Comparison of ENCODE assay signal across 1 cellular context in genomic region chr10:68560201-68560915, GRCh38.
A peak's percentile ranks its signal among the peaks of the same experiment; 100 is the strongest.
TF ChIP-seq lines count a peak whose summit lies in the region.

Gene TET1, plus strand, starts transcription at chr10:68560337. Its CDS starts 12,002 bp downstream, at chr10:68572339.

TF ChIP-seq in HepG2, 621 proteins besides CTCF, POLR2A, EP300 and RAD21 (continued from another document and continues in another):
- peak; percentile 58 for TF ChIP-seq YY1 (IDR thresholded peaks at IDR 0.05; ENCODE audit: insufficient read depth, insufficient replicate concordance, low read depth, low read length)
- TF ChIP-seq MEIS1 (CRISPR knock-in tag; IDR thresholded peaks at IDR 0.05; ENCODE audit: borderline replicate concordance), result 0 out of 2 replicates have a peak, but pooled peaks have one; percentile 36
- no peak for TF ChIP-seq MLLT10 (CRISPR knock-in tag; IDR thresholded peaks at IDR 0.05)
- peak; percentile 41; the same call in 1 of the 2 replicates for TF ChIP-seq HMG20A (CRISPR knock-in tag; IDR thresholded peaks at IDR 0.05; ENCODE audit: borderline replicate concordance)
- no peak for TF ChIP-seq ISX (CRISPR knock-in tag; conservative IDR thresholded peaks at IDR 0.05)
- TF ChIP-seq ZNF747 (CRISPR knock-in tag; IDR thresholded peaks at IDR 0.05; ENCODE audit: borderline replicate concordance), result peak; percentile 79; the same call in 1 of the 2 replicates
- TF ChIP-seq ZBTB37 (CRISPR knock-in tag; IDR thresholded peaks at IDR 0.05), result no peak
- peak; percentile 42; the same call in 1 of the 2 replicates for TF ChIP-seq ZNF850 (CRISPR knock-in tag; conservative IDR thresholded peaks at IDR 0.05)
- no peak for TF ChIP-seq TERF1 (CRISPR knock-in tag; IDR thresholded peaks at IDR 0.05)
- peak; percentile 40 for TF ChIP-seq RXRB (CRISPR knock-in tag; IDR thresholded peaks at IDR 0.05; ENCODE audit: borderline replicate concordance)
- TF ChIP-seq ETV6 (CRISPR knock-in tag; conservative IDR thresholded peaks at IDR 0.05), result no peak; the same call in 1 of the 2 replicates
- TF ChIP-seq ZNF777 (CRISPR knock-in tag; IDR thresholded peaks at IDR 0.05), result peak; percentile 96
- TF ChIP-seq FOXM1 (CRISPR knock-in tag; IDR thresholded peaks at IDR 0.05), result no peak
- TF ChIP-seq ZFX (CRISPR knock-in tag; IDR thresholded peaks at IDR 0.05; ENCODE audit: low read depth), result peak; percentile 88
- peak; percentile 62; the same call in 1 of the 2 replicates for TF ChIP-seq SMAD1 (CRISPR knock-in tag; IDR thresholded peaks at IDR 0.05; ENCODE audit: borderline replicate concordance, low read depth)
- TF ChIP-seq ZNF790 (CRISPR knock-in tag; IDR thresholded peaks at IDR 0.05; ENCODE audit: borderline replicate concordance), result no peak
- peak; percentile 84 for TF ChIP-seq RBM39 (IDR thresholded peaks at IDR 0.05; ENCODE audit: low read depth, low read length, poor library complexity, severe bottlenecking)
- no peak for TF ChIP-seq ZNF644 (CRISPR knock-in tag; IDR thresholded peaks at IDR 0.05; ENCODE audit: low read depth)
- TF ChIP-seq, protein P1, sequence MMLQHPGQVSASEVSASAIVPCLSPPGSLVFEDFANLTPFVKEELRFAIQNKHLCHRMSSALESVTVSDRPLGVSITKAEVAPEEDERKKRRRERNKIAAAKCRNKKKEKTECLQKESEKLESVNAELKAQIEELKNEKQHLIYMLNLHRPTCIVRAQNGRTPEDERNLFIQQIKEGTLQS (CRISPR knock-in tag; IDR thresholded peaks at IDR 0.05), result no peak; the same call in 1 of the 2 replicates
- no peak for TF ChIP-seq MIER2 (CRISPR knock-in tag; IDR thresholded peaks at IDR 0.05)
- peak; percentile 68; the same call in 1 of the 2 replicates for TF ChIP-seq ZBTB4 (CRISPR knock-in tag; IDR thresholded peaks at IDR 0.05; ENCODE audit: borderline replicate concordance)
- TF ChIP-seq, protein P2, sequence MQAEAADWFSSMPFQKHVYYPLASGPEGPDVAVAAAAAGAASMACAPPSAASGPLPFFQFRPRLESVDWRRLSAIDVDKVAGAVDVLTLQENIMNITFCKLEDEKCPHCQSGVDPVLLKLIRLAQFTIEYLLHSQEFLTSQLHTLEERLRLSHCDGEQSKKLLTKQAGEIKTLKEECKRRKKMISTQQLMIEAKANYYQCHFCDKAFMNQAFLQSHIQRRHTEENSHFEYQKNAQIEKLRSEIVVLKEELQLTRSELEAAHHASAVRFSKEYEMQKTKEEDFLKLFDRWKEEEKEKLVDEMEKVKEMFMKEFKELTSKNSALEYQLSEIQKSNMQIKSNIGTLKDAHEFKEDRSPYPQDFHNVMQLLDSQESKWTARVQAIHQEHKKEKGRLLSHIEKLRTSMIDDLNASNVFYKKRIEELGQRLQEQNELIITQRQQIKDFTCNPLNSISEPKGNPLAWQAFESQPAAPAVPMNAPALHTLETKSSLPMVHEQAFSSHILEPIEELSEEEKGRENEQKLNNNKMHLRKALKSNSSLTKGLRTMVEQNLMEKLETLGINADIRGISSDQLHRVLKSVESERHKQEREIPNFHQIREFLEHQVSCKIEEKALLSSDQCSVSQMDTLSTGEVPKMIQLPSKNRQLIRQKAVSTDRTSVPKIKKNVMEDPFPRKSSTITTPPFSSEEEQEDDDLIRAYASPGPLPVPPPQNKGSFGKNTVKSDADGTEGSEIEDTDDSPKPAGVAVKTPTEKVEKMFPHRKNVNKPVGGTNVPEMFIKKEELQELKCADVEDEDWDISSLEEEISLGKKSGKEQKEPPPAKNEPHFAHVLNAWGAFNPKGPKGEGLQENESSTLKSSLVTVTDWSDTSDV (CRISPR knock-in tag; IDR thresholded peaks at IDR 0.05), result no peak; the same call in 1 of the 2 replicates
- no peak for TF ChIP-seq ZSCAN22 (CRISPR knock-in tag; IDR thresholded peaks at IDR 0.05)
- TF ChIP-seq SPEN (CRISPR knock-in tag; IDR thresholded peaks at IDR 0.05; ENCODE audit: low read depth), result peak; percentile 73; the same call in 1 of the 2 replicates
- 0 out of 2 replicates have a peak, but pooled peaks have one; percentile 27 for TF ChIP-seq CAMTA2 (CRISPR knock-in tag; IDR thresholded peaks at IDR 0.05; ENCODE audit: borderline replicate concordance)
- TF ChIP-seq KDM5B (CRISPR knock-in tag; IDR thresholded peaks at IDR 0.05; ENCODE audit: borderline replicate concordance), result peak; percentile 74
- TF ChIP-seq NCOR1 (IDR thresholded peaks at IDR 0.05; ENCODE audit: borderline replicate concordance, low read length), result no peak; the same call in 1 of the 2 replicates
- TF ChIP-seq PITX1 (CRISPR knock-in tag; IDR thresholded peaks at IDR 0.05), result peak; percentile 70
- TF ChIP-seq, protein P3, sequence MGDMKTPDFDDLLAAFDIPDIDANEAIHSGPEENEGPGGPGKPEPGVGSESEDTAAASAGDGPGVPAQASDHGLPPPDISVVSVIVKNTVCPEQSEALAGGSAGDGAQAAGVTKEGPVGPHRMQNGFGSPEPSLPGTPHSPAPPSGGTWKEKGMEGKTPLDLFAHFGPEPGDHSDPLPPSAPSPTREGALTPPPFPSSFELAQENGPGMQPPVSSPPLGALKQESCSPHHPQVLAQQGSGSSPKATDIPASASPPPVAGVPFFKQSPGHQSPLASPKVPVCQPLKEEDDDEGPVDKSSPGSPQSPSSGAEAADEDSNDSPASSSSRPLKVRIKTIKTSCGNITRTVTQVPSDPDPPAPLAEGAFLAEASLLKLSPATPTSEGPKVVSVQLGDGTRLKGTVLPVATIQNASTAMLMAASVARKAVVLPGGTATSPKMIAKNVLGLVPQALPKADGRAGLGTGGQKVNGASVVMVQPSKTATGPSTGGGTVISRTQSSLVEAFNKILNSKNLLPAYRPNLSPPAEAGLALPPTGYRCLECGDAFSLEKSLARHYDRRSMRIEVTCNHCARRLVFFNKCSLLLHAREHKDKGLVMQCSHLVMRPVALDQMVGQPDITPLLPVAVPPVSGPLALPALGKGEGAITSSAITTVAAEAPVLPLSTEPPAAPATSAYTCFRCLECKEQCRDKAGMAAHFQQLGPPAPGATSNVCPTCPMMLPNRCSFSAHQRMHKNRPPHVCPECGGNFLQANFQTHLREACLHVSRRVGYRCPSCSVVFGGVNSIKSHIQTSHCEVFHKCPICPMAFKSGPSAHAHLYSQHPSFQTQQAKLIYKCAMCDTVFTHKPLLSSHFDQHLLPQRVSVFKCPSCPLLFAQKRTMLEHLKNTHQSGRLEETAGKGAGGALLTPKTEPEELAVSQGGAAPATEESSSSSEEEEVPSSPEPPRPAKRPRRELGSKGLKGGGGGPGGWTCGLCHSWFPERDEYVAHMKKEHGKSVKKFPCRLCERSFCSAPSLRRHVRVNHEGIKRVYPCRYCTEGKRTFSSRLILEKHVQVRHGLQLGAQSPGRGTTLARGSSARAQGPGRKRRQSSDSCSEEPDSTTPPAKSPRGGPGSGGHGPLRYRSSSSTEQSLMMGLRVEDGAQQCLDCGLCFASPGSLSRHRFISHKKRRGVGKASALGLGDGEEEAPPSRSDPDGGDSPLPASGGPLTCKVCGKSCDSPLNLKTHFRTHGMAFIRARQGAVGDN (CRISPR knock-in tag; IDR thresholded peaks at IDR 0.05), result peak; percentile 81
- no peak for TF ChIP-seq MBD4 (IDR thresholded peaks at IDR 0.05; ENCODE audit: borderline replicate concordance, low read length)
- no peak for TF ChIP-seq NR3C1 (CRISPR knock-in tag; IDR thresholded peaks at IDR 0.05)
- TF ChIP-seq XRCC5 (optimal IDR thresholded peaks at IDR 0.05; ENCODE audit: low read length), result peak; percentile 67
- no peak for TF ChIP-seq ZFP36 (IDR thresholded peaks at IDR 0.05; ENCODE audit: borderline replicate concordance, low read depth, low read length, partially characterized antibody)
- peak; percentile 11; the same call in 1 of the 2 replicates for TF ChIP-seq STAG1 (CRISPR knock-in tag; IDR thresholded peaks at IDR 0.05)
- TF ChIP-seq REL (CRISPR knock-in tag; conservative IDR thresholded peaks at IDR 0.05), result no peak
- TF ChIP-seq CBX2 (IDR thresholded peaks at IDR 0.05; ENCODE audit: low read depth, low read length), result no peak
- no peak for TF ChIP-seq CBX2 (CRISPR knock-in tag; IDR thresholded peaks at IDR 0.05; ENCODE audit: low read depth)
- TF ChIP-seq ZNF580 (CRISPR knock-in tag; IDR thresholded peaks at IDR 0.05; ENCODE audit: borderline replicate concordance, low read depth), result peak; percentile 83
- no peak for TF ChIP-seq NR2F6 (IDR thresholded peaks at IDR 0.05)
- peak; percentile 65 for TF ChIP-seq NR2F6 (CRISPR knock-in tag; IDR thresholded peaks at IDR 0.05)
- no peak for TF ChIP-seq ZNF496 (CRISPR knock-in tag; IDR thresholded peaks at IDR 0.05; ENCODE audit: insufficient replicate concordance)
- 0 out of 2 replicates have a peak, but pooled peaks have one; percentile 29 for TF ChIP-seq E2F5 (CRISPR knock-in tag; conservative IDR thresholded peaks at IDR 0.05)
- TF ChIP-seq, protein P4, sequence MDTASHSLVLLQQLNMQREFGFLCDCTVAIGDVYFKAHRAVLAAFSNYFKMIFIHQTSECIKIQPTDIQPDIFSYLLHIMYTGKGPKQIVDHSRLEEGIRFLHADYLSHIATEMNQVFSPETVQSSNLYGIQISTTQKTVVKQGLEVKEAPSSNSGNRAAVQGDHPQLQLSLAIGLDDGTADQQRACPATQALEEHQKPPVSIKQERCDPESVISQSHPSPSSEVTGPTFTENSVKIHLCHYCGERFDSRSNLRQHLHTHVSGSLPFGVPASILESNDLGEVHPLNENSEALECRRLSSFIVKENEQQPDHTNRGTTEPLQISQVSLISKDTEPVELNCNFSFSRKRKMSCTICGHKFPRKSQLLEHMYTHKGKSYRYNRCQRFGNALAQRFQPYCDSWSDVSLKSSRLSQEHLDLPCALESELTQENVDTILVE (CRISPR knock-in tag; IDR thresholded peaks at IDR 0.05), result 0 out of 2 replicates have a peak, but pooled peaks have one; percentile 37
- TF ChIP-seq ELF3 (CRISPR knock-in tag; IDR thresholded peaks at IDR 0.05), result no peak
- TF ChIP-seq, protein P5, sequence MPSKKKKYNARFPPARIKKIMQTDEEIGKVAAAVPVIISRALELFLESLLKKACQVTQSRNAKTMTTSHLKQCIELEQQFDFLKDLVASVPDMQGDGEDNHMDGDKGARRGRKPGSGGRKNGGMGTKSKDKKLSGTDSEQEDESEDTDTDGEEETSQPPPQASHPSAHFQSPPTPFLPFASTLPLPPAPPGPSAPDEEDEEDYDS (CRISPR knock-in tag; IDR thresholded peaks at IDR 0.05), result peak; percentile 72
- TF ChIP-seq ZNF101 (CRISPR knock-in tag; IDR thresholded peaks at IDR 0.05; ENCODE audit: borderline replicate concordance, low read depth), result no peak
- TF ChIP-seq, protein P6, sequence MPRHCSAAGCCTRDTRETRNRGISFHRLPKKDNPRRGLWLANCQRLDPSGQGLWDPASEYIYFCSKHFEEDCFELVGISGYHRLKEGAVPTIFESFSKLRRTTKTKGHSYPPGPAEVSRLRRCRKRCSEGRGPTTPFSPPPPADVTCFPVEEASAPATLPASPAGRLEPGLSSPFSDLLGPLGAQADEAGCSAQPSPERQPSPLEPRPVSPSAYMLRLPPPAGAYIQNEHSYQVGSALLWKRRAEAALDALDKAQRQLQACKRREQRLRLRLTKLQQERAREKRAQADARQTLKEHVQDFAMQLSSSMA (CRISPR knock-in tag; IDR thresholded peaks at IDR 0.05), result no peak
